Comparison of ENCODE assay signal across 21 cellular contexts in genomic region chr14:40850191-40850590, GRCh38.
DNase-seq lines count a peak whose midpoint lies in the region; ATAC-seq, FAIRE-seq and TF ChIP-seq lines count a peak whose summit lies in the region.
"Had no signal": no experiment of that assay in that cellular context is flagged by ENCODE, and none has a peak within 500 bp of the region (broad histone marks: within the 10 kb centered on the region; RNA-seq: fewer than 3 reads in every experiment).

No MANE protein-coding gene starts in this region.

- no peaks in the 10 kb centered on the region for H3K36me3 Mint-ChIP-seq in stimulated activated memory B cell treated with anti-CD40 and anti-IgM and Interleukin-4, amounts not matched to agents 10 μg/mL and 1 μg/mL and 100 μg/mL, for 72 hours
- no peaks in the 10 kb centered on the region for H3K36me3 Mint-ChIP-seq in activated CD4-positive, alpha-beta T cell treated with anti-CD3 and anti-CD28 coated beads for 36 hours (ENCODE audit: low read depth)
- H3K36me3 Mint-ChIP-seq: CD14-positive monocyte had no signal

- H2AK5ac ChIP-seq in mesendoderm (ENCODE audit: low read length) = no peak overlapping the region

- H2AFZ ChIP-seq in HepG2 (ENCODE audit: low read length) = no peak overlapping the region

- H3K4me1 ChIP-seq in mesendoderm (ENCODE audit: control insufficient read depth, low read depth, low read length) (no peaks in the 10 kb centered on the region), HepG2 (ENCODE audit: insufficient read depth, low read length) (no peaks in the 10 kb centered on the region)
- H3K4me1 ChIP-seq: A549, HAP-1 had no signal

- peaks cover 76% of the 10 kb centered on the region for H3K9me3 ChIP-seq in HepG2 (ENCODE audit: low read length)
- H3K9me3 ChIP-seq: A549, HAP-1 had no signal

- DNase-seq in DMS 273 treated with DMSO at 0.1 percent for 48 hours (lab: John Stamatoyannopoulos, UW) (peak; percentile 13), HK-2 (ENCODE audit: unreplicated experiment) (peak; percentile 2), UCSD-AML1 (lab: John Stamatoyannopoulos, UW; ENCODE audit: unreplicated experiment) (peak; percentile 4), mesendoderm (peak; percentile 11), HepG2 (ENCODE audit: low spot score) (no peak), amniotic stem cell (lab: John Stamatoyannopoulos, UW) (no peak)
- no peak for DNase-seq in activated CD4-positive, alpha-beta T cell treated with anti-CD3 and anti-CD28 coated beads for 36 hours
- DNase-seq: DMS79 treated with DMSO at 0.1 percent for 48 hours, Karpas-422, MV-4-11, NCI-H1105 treated with DMSO at 0.1 percent for 48 hours, NCI-H2029 treated with DMSO at 0.1 percent for 48 hours, NCI-H226, NCI-H510A treated with DMSO at 0.1 percent for 48 hours, NCI-H748 treated with DMSO at 0.1 percent for 48 hours, Right ventricle myocardium superior had no signal

- POLR2A ChIA-PET in HepG2 (lab: Yijun Ruan, JAX) = no interaction called here
- POLR2A ChIA-PET in activated CD4-positive, alpha-beta T cell treated with anti-CD3 and anti-CD28 coated beads for 36 hours (lab: Charles Lee) = no interaction called here

- no peaks in the 10 kb centered on the region for H3K36me3 ChIP-seq in mesendoderm (ENCODE audit: control insufficient read depth, insufficient read depth, low read length)
- no peaks in the 10 kb centered on the region for H3K36me3 ChIP-seq in HepG2 (replicated peaks in 1 of 2; ENCODE audit: control insufficient read depth in 1 of 2, insufficient read depth in 2 of 2, low read length in 2 of 2)
- H3K36me3 ChIP-seq: HAP-1 had no signal

- H3K79me2 ChIP-seq in mesendoderm (ENCODE audit: control insufficient read depth, insufficient read depth, low read length) (no peaks in the 10 kb centered on the region), HepG2 (ENCODE audit: insufficient read depth, low read length) (no peaks in the 10 kb centered on the region)

- no peaks in the 10 kb centered on the region for H4K20me1 ChIP-seq in HepG2 (ENCODE audit: insufficient read depth, low read length)

- H2BK5ac ChIP-seq in mesendoderm (ENCODE audit: low read length) = no peak overlapping the region

- no peak overlapping the region for H3K9ac ChIP-seq in mesendoderm (ENCODE audit: low read length)
- H3K9ac ChIP-seq in HepG2 (ENCODE audit: insufficient read depth, low read depth, low read length) = no peak overlapping the region

- CTCF ChIA-PET in HepG2 (lab: Yijun Ruan, JAX; ENCODE audit: low intra/inter-chr PET ratio, low total read pairs) = no interaction called here
- CTCF ChIA-PET in activated CD4-positive, alpha-beta T cell treated with anti-CD3 and anti-CD28 coated beads for 36 hours (lab: Charles Lee) = no interaction called here

- H3K4me3 Mint-ChIP-seq in stimulated activated memory B cell treated with anti-CD40 and anti-IgM and Interleukin-4, amounts not matched to agents 10 μg/mL and 1 μg/mL and 100 μg/mL, for 72 hours = no peak overlapping the region
- H3K4me3 Mint-ChIP-seq in activated CD4-positive, alpha-beta T cell treated with anti-CD3 and anti-CD28 coated beads for 36 hours = no peak overlapping the region
- H3K4me3 Mint-ChIP-seq: B cell, CD14-positive monocyte had no signal

- H4K8ac ChIP-seq in mesendoderm (ENCODE audit: low read depth, low read length) = peak overlapping the region; percentile 93

- no peak for ATAC-seq in stimulated activated memory B cell treated with anti-CD40 and anti-IgM and Interleukin-4, amounts not matched to agents 10 μg/mL and 1 μg/mL and 100 μg/mL, for 72 hours
- ATAC-seq in HepG2 = no peak
- ATAC-seq in activated CD4-positive, alpha-beta T cell treated with anti-CD3 and anti-CD28 coated beads for 36 hours = no peak
- ATAC-seq: A549 had no signal

- H3K4me2 ChIP-seq in mesendoderm (ENCODE audit: low read length) = no peak overlapping the region
- H3K4me2 ChIP-seq in HepG2 (ENCODE audit: low read depth, low read length) = no peak overlapping the region
- H3K4me2 ChIP-seq: A549 had no signal

- no peak for FAIRE-seq in HepG2 (lab: Jason Lieb, UNC)
- FAIRE-seq: A549 had no signal

- no peak overlapping the region for H4K5ac ChIP-seq in mesendoderm (ENCODE audit: low read length)

- no peaks in the 10 kb centered on the region for H3K79me1 ChIP-seq in mesendoderm (ENCODE audit: low read length)

- no peak overlapping the region for H2BK15ac ChIP-seq in mesendoderm (replicated peaks; ENCODE audit: low read depth)

- TF ChIP-seq EP300 in HepG2 (IDR thresholded peaks at IDR 0.05; ENCODE audit: low read depth in 2 of 2, low read length in 2 of 2) = no peak
- no peak for TF ChIP-seq EP300 in HepG2 (CRISPR knock-in tag; IDR thresholded peaks at IDR 0.05; ENCODE audit: borderline replicate concordance)

- no TSS peak for BruUV-seq in HepG2 (replicated peaks; lab: Mats Ljungman, UMichigan)

- TF ChIP-seq POLR2A in HepG2 (IDR thresholded peaks at IDR 0.05; ENCODE audit: insufficient read depth in 1 of 2, low read depth in 2 of 2, low read length in 2 of 2) = no peak

- no peak overlapping the region for H3K4me3 ChIP-seq in mesendoderm (ENCODE audit: low read length)
- H3K4me3 ChIP-seq in HepG2 (replicated peaks in 1 of 3; ENCODE audit: insufficient read depth in 1 of 3, low read depth in 2 of 3, low read length in 3 of 3) = no peak overlapping the region
- H3K4me3 ChIP-seq: A549, HAP-1 had no signal

- H3K56ac ChIP-seq in mesendoderm (ENCODE audit: low read length) = no peak overlapping the region

- H3K27me3 ChIP-seq in mesendoderm (ENCODE audit: insufficient read depth, low read length, poor library complexity) (no peaks in the 10 kb centered on the region), HepG2 (ENCODE audit: control insufficient read depth in 1 of 2, insufficient read depth in 2 of 2, low read length in 2 of 2) (no peaks in the 10 kb centered on the region)

- TF ChIP-seq CTCF in HepG2 (CRISPR knock-in tag; IDR thresholded peaks at IDR 0.05) = no peak

- H2BK120ac ChIP-seq in mesendoderm (ENCODE audit: low read depth, low read length) = no peak overlapping the region

- no peak overlapping the region for H3K23ac ChIP-seq in mesendoderm (ENCODE audit: low read length)

- H3K4me1 Mint-ChIP-seq in stimulated activated memory B cell treated with anti-CD40 and anti-IgM and Interleukin-4, amounts not matched to agents 10 μg/mL and 1 μg/mL and 100 μg/mL, for 72 hours = no peaks in the 10 kb centered on the region
- H3K4me1 Mint-ChIP-seq in activated CD4-positive, alpha-beta T cell treated with anti-CD3 and anti-CD28 coated beads for 36 hours = no peaks in the 10 kb centered on the region
- H3K4me1 Mint-ChIP-seq: B cell, CD14-positive monocyte had no signal

- H3K9me3 Mint-ChIP-seq in stimulated activated memory B cell treated with anti-CD40 and anti-IgM and Interleukin-4, amounts not matched to agents 10 μg/mL and 1 μg/mL and 100 μg/mL, for 72 hours = no peaks in the 10 kb centered on the region
- H3K9me3 Mint-ChIP-seq in activated CD4-positive, alpha-beta T cell treated with anti-CD3 and anti-CD28 coated beads for 36 hours (ENCODE audit: low read depth) = peaks cover 2% of the 10 kb centered on the region

- in situ Hi-C loops in HepG2 (cut with HindIII; ENCODE audit: extremely low pct_ligation_motif_present, low pct_unique_long_range_greater_than_20kb) = no loop called here

- no peak overlapping the region for H3K27ac ChIP-seq in mesendoderm (ENCODE audit: low read depth, low read length)
- H3K27ac ChIP-seq in HepG2 (ENCODE audit: extremely low read length, insufficient read depth, low read length) = no peak overlapping the region
- H3K27ac ChIP-seq: A549 had no signal

- H3K27me3 Mint-ChIP-seq in stimulated activated memory B cell treated with anti-CD40 and anti-IgM and Interleukin-4, amounts not matched to agents 10 μg/mL and 1 μg/mL and 100 μg/mL, for 72 hours = no peaks in the 10 kb centered on the region
- H3K27me3 Mint-ChIP-seq in activated CD4-positive, alpha-beta T cell treated with anti-CD3 and anti-CD28 coated beads for 36 hours = no peaks in the 10 kb centered on the region
- H3K27me3 Mint-ChIP-seq: B cell had no signal

- TF ChIP-seq RAD21 in HepG2 (CRISPR knock-in tag; IDR thresholded peaks at IDR 0.05) = no peak

- H3K18ac ChIP-seq in mesendoderm (ENCODE audit: low read length) = no peak overlapping the region

- intact Hi-C loops in HepG2 (cut with micrococcal nuclease; ENCODE audit: unreplicated experiment) = no loop called here
- intact Hi-C loops in activated CD4-positive, alpha-beta T cell treated with anti-CD3 and anti-CD28 coated beads for 36 hours (cut with DNase I, micrococcal nuclease) = no loop called here

- no peak overlapping the region for H3K27ac Mint-ChIP-seq in stimulated activated memory B cell treated with anti-CD40 and anti-IgM and Interleukin-4, amounts not matched to agents 10 μg/mL and 1 μg/mL and 100 μg/mL, for 72 hours
- H3K27ac Mint-ChIP-seq in activated CD4-positive, alpha-beta T cell treated with anti-CD3 and anti-CD28 coated beads for 36 hours = no peak overlapping the region
- H3K27ac Mint-ChIP-seq: B cell, CD14-positive monocyte had no signal

- H3K4ac ChIP-seq in mesendoderm (ENCODE audit: low read depth, low read length) = no peak overlapping the region

TF ChIP-seq in HepG2, 621 proteins besides CTCF, POLR2A, EP300 and RAD21 (continues in another document):
- TF ChIP-seq CERS6 (CRISPR knock-in tag; IDR thresholded peaks at IDR 0.05) (no peak), ZNF841 (CRISPR knock-in tag; IDR thresholded peaks at IDR 0.05; ENCODE audit: borderline replicate concordance) (no peak), ZNF317 (CRISPR knock-in tag; IDR thresholded peaks at IDR 0.05) (no peak), BHLHE40 (IDR thresholded peaks at IDR 0.05; ENCODE audit: low read length) (no peak)

Comparison
In these comparisons a context has a peak if more than half of its experiments do, and no peak if none do; other contexts are left out.
1. DNase-seq: peak in DMS 273 treated with DMSO at 0.1 percent for 48 hours (single experiment), HK-2 (single experiment), UCSD-AML1 (single experiment) and mesendoderm (single experiment); none in HepG2 (single experiment), activated CD4-positive, alpha-beta T cell treated with anti-CD3 and anti-CD28 coated beads for 36 hours (single experiment) and amniotic stem cell (single experiment).